Comparison of ENCODE assay signal across 23 cellular contexts in genomic region chr11:9155930-9156329, GRCh38.
"Had no signal": no experiment of that assay in that cellular context is flagged by ENCODE, and none has a peak within 500 bp of the region (broad histone marks: within the 10 kb centered on the region; RNA-seq: fewer than 3 reads in every experiment).

No MANE protein-coding gene starts in this region.

- H3K27me3 Mint-ChIP-seq: IgD-negative memory B cell had no signal

- H3K4me1 Mint-ChIP-seq: IgD-negative memory B cell had no signal

- H3K9me3 Mint-ChIP-seq: IgD-negative memory B cell had no signal

- H3K27ac ChIP-seq: HL-60, SJSA1, SK-N-MC had no signal

- H3K27me3 ChIP-seq: SJSA1 had no signal

- H3K4me3 Mint-ChIP-seq: IgD-negative memory B cell had no signal

- H3K27ac Mint-ChIP-seq: IgD-negative memory B cell had no signal

- H3K4me3 ChIP-seq: SJSA1, SK-N-MC had no signal

- DNase-seq: KBM-7, MV-4-11, NCI-H1048, NCI-H1105, NCI-H1417, NCI-H1436 treated with DMSO at 0.1 percent for 48 hours, NCI-H187, NCI-H2029, NCI-H2081 treated with DMSO at 0.1 percent for 48 hours, NCI-H2171, NCI-H226, NCI-H446, NCI-H510A, NCI-H524 treated with DMSO at 0.1 percent for 48 hours, NCI-H69, NCI-H774, Right ventricle myocardium superior, RPMI8226, SIG-M5 had no signal

- H3K9me3 ChIP-seq: SJSA1 had no signal
